In genomic region chr12:109993091-109993490, GRCh38 we compare ENCODE assay signal across 1 cellular context.
TF ChIP-seq lines count a peak whose summit lies in the region.

No MANE protein-coding gene starts in this region.

TF ChIP-seq in GM12878, 131 proteins besides CTCF, POLR2A, EP300 and RAD21:
- TF ChIP-seq NBN (IDR thresholded peaks at IDR 0.05): no peak
- TF ChIP-seq, protein P1, sequence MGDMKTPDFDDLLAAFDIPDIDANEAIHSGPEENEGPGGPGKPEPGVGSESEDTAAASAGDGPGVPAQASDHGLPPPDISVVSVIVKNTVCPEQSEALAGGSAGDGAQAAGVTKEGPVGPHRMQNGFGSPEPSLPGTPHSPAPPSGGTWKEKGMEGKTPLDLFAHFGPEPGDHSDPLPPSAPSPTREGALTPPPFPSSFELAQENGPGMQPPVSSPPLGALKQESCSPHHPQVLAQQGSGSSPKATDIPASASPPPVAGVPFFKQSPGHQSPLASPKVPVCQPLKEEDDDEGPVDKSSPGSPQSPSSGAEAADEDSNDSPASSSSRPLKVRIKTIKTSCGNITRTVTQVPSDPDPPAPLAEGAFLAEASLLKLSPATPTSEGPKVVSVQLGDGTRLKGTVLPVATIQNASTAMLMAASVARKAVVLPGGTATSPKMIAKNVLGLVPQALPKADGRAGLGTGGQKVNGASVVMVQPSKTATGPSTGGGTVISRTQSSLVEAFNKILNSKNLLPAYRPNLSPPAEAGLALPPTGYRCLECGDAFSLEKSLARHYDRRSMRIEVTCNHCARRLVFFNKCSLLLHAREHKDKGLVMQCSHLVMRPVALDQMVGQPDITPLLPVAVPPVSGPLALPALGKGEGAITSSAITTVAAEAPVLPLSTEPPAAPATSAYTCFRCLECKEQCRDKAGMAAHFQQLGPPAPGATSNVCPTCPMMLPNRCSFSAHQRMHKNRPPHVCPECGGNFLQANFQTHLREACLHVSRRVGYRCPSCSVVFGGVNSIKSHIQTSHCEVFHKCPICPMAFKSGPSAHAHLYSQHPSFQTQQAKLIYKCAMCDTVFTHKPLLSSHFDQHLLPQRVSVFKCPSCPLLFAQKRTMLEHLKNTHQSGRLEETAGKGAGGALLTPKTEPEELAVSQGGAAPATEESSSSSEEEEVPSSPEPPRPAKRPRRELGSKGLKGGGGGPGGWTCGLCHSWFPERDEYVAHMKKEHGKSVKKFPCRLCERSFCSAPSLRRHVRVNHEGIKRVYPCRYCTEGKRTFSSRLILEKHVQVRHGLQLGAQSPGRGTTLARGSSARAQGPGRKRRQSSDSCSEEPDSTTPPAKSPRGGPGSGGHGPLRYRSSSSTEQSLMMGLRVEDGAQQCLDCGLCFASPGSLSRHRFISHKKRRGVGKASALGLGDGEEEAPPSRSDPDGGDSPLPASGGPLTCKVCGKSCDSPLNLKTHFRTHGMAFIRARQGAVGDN (IDR thresholded peaks at IDR 0.05): no peak
- no peak for TF ChIP-seq MEF2B (IDR thresholded peaks at IDR 0.05; ENCODE audit: partially characterized antibody, poor library complexity, severe bottlenecking)
- no peak for TF ChIP-seq ATF7 (IDR thresholded peaks at IDR 0.05; ENCODE audit: low read depth)
- no peak for TF ChIP-seq POU2F2 (IDR thresholded peaks at IDR 0.05; ENCODE audit: borderline replicate concordance, low read depth, low read length)
- TF ChIP-seq ZBTB4 (CRISPR knock-in tag; IDR thresholded peaks at IDR 0.05): no peak
- no peak for TF ChIP-seq FOXM1 (IDR thresholded peaks at IDR 0.05; ENCODE audit: low read depth, low read length)
- TF ChIP-seq BCL11A (IDR thresholded peaks at IDR 0.05; ENCODE audit: low read depth, low read length): no peak
- TF ChIP-seq NRF1 (conservative IDR thresholded peaks at IDR 0.05; ENCODE audit: low read depth, low read length): no peak
- no peak for TF ChIP-seq MYC (IDR thresholded peaks at IDR 0.05; ENCODE audit: insufficient read depth, insufficient read length, insufficient replicate concordance, low read length, severe bottlenecking)
- no peak for TF ChIP-seq SUPT20H (IDR thresholded peaks at IDR 0.05; ENCODE audit: borderline replicate concordance, control insufficient read depth, low read depth, low read length)
- TF ChIP-seq IRF3 (IDR thresholded peaks at IDR 0.05): no peak
- no peak for TF ChIP-seq MTA3 (IDR thresholded peaks at IDR 0.05; ENCODE audit: borderline replicate concordance, low read length)
- TF ChIP-seq BCL3 (IDR thresholded peaks at IDR 0.05; ENCODE audit: borderline replicate concordance, insufficient read depth, low read depth, low read length, poor library complexity, severe bottlenecking): no peak
- TF ChIP-seq SPI1 (IDR thresholded peaks at IDR 0.05; ENCODE audit: borderline replicate concordance, insufficient read depth, low read depth, low read length): no peak
- no peak for TF ChIP-seq ETV6 (conservative IDR thresholded peaks at IDR 0.05 in 1 of 2, IDR thresholded peaks at IDR 0.05 in 1 of 2; ENCODE audit: borderline replicate concordance in 1 of 2, low read depth in 1 of 2)
